Comparison of ENCODE assay signal across 20 cellular contexts in the genomic region with DNA sequence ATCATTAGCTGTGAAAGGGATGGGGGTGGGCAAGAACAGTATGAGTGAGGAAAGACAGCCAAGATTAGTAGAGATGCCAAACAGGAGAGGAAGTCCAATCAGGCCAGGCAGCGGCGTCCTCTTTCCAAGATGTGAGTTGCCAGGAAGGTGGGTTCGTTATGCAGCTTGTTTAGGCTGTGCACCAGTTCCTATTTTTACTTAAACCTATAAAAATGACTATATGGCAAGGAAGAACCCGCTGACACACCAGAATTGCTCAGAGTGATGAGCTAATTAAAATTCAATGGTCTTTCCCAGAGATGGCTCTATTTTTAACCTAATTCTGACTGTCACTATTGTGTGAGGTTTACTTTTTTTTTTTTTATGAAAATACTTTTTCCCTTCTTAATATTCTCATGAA.
"Had no signal": no experiment of that assay in that cellular context is flagged by ENCODE, and none has a peak within 500 bp of the region (broad histone marks: within the 10 kb centered on the region; RNA-seq: fewer than 3 reads in every experiment).

No MANE protein-coding gene starts in this region.

- H3K4me1 ChIP-seq: vagina had no signal

- H3K27me3 ChIP-seq: dorsolateral prefrontal cortex, hepatocyte, neural progenitor cell, stomach, thyroid gland, vagina had no signal

- H3K9me3 ChIP-seq: mucosa of descending colon, stomach, thyroid gland, vagina had no signal

- H3K9ac ChIP-seq: neural progenitor cell, parathyroid adenoma had no signal

- H3K4me3 ChIP-seq: coronary artery, dorsolateral prefrontal cortex, hepatocyte, mucosa of descending colon, neural progenitor cell, skin epidermis, stomach, thyroid gland, vagina had no signal

- ATAC-seq: left lobe of liver; mucosa of descending colon; naive thymus-derived CD4-positive, alpha-beta T cell had no signal

- DNase-seq: dorsolateral prefrontal cortex; effector CD4-positive, alpha-beta T cell; kidney; mesenchymal stem cell; mucosa of descending colon; naive thymus-derived CD4-positive, alpha-beta T cell; stimulated activated CD4-positive, alpha-beta T cell treated with anti-CD3 and anti-CD28 coated beads, Interleukin-15, amount 100 ng/mL, for 24 hours; stimulated activated CD4-positive, alpha-beta T cell treated with anti-CD3 and anti-CD28 coated beads, Interleukin-4, amount 100 ng/mL, for 1 hour; stimulated activated CD8-positive, alpha-beta memory T cell treated with anti-CD3 and anti-CD28 coated beads, Interleukin-4, amount 100 ng/mL, for 48 hours; stimulated activated naive CD4-positive, alpha-beta T cell treated with Interleukin-2 at 50 U/mL for 16 hours; stomach; thyroid gland; trophoblast cell had no signal

- H3K36me3 ChIP-seq: neural progenitor cell, stomach, thyroid gland, vagina had no signal

- H3K27ac ChIP-seq: coronary artery, hepatocyte, neural progenitor cell, parathyroid adenoma, skin epidermis, thyroid gland, vagina had no signal
